In genomic region chr19:4991996-4992698, GRCh38 we compare ENCODE assay signal across 19 cellular contexts.
"Had no signal": no experiment of that assay in that cellular context is flagged by ENCODE, and none has a peak within 500 bp of the region (broad histone marks: within the 10 kb centered on the region; RNA-seq: fewer than 3 reads in every experiment).

No MANE protein-coding gene starts in this region.

- ATAC-seq: activated CD4-positive, alpha-beta T cell treated with anti-CD3 and anti-CD28 coated beads for 36 hours; effector memory CD8-positive, alpha-beta T cell; heart left ventricle; left colon; T-cell had no signal

- H2AFZ ChIP-seq: neural progenitor cell had no signal

- H3K27ac Mint-ChIP-seq: activated CD4-positive, alpha-beta T cell treated with anti-CD3 and anti-CD28 coated beads for 36 hours; activated T-helper 1 cell treated with anti-CD3 and anti-CD28 coated beads, Interleukin-12 subunit alpha, Interleukin-12 subunit beta, Interleukin-2, Interleukin-4 antibody, amounts not matched to agents 30 ng/mL and 10 ng/mL and 1 ng/mL, durations not matched to agents 14 hours and 24 hours and 36 hours; effector memory CD8-positive, alpha-beta T cell; neural progenitor cell; T-cell had no signal

- H3K27ac ChIP-seq: heart left ventricle, neural progenitor cell, ovary, tibial artery, vagina, WERI-Rb-1 had no signal

- H3K36me3 ChIP-seq: neural progenitor cell, ovary had no signal

- H3K4me3 ChIP-seq: heart left ventricle, neural progenitor cell, ovary, tibial artery, vagina had no signal

- H3K27me3 Mint-ChIP-seq: activated CD4-positive, alpha-beta T cell treated with anti-CD3 and anti-CD28 coated beads for 36 hours; effector memory CD8-positive, alpha-beta T cell; naive B cell; T-cell had no signal

- H3K9me3 Mint-ChIP-seq: activated T-helper 1 cell treated with anti-CD3 and anti-CD28 coated beads, Interleukin-12 subunit alpha, Interleukin-12 subunit beta, Interleukin-2, Interleukin-4 antibody, amounts not matched to agents 30 ng/mL and 10 ng/mL and 1 ng/mL, durations not matched to agents 14 hours and 24 hours and 36 hours; effector memory CD8-positive, alpha-beta T cell had no signal

- H3K9me3 ChIP-seq: ovary, vagina had no signal

- DNase-seq: activated CD4-positive, alpha-beta T cell treated with anti-CD3 and anti-CD28 coated beads for 36 hours; activated CD8-positive, alpha-beta memory T cell treated with anti-CD3 and anti-CD28 coated beads, Interleukin-2, amount 50 U/mL, for 48 hours; activated naive CD4-positive, alpha-beta T cell; aorta; dermis blood vessel endothelial cell; effector memory CD8-positive, alpha-beta T cell; heart left ventricle; left colon; naive B cell; ovary; stimulated activated CD4-positive, alpha-beta T cell treated with anti-CD3 and anti-CD28 coated beads, Interleukin-4, amount 100 ng/mL, for 24 hours; stimulated activated naive CD4-positive, alpha-beta T cell; T-cell; T1000; tibial artery; WERI-Rb-1 had no signal

- H3K27me3 ChIP-seq: heart left ventricle, neural progenitor cell, ovary, tibial artery, vagina had no signal

- H3K9ac ChIP-seq: neural progenitor cell had no signal

- H3K4me2 ChIP-seq: neural progenitor cell had no signal

- H3K4me3 Mint-ChIP-seq: activated CD4-positive, alpha-beta T cell treated with anti-CD3 and anti-CD28 coated beads for 36 hours; activated T-helper 1 cell treated with anti-CD3 and anti-CD28 coated beads, Interleukin-12 subunit alpha, Interleukin-12 subunit beta, Interleukin-2, Interleukin-4 antibody, amounts not matched to agents 30 ng/mL and 10 ng/mL and 1 ng/mL, durations not matched to agents 14 hours and 24 hours and 36 hours; effector memory CD8-positive, alpha-beta T cell; neural progenitor cell; T-cell had no signal
